In genomic region chr9:127154390-127155191, GRCh38 we compare ENCODE assay signal across 8 cellular contexts. TPM values are rescaled to one million over a fixed set of nuclear protein-coding genes. Genes with fewer than 3 reads are reported as not detected.
DNase-seq lines count a peak whose midpoint lies in the region; ATAC-seq and TF ChIP-seq lines count a peak whose summit lies in the region.

No MANE protein-coding gene starts in this region.

- H3K9me3 ChIP-seq in body of pancreas, result no peaks in the 10 kb centered on the region

- H3K36me3 ChIP-seq in body of pancreas (replicated peaks in 1 of 2; ENCODE audit: insufficient read depth in 1 of 2, low read depth in 2 of 2), result no peaks in the 10 kb centered on the region

- no peaks in the 10 kb centered on the region for H3K4me1 ChIP-seq in body of pancreas

- H3K27me3 ChIP-seq in body of pancreas, result no peaks in the 10 kb centered on the region

- 73 to 75% methylated on average over 13 of the region's 13 CpGs for WGBS in body of pancreas, 2 donors

- TF ChIP-seq CTCF in cardiac fibroblast (IDR thresholded peaks at IDR 0.05; ENCODE audit: low read depth, low read length), result no peak
- TF ChIP-seq CTCF in body of pancreas (IDR thresholded peaks at IDR 0.05), result no peak

- no peak overlapping the region for H3K27ac ChIP-seq in body of pancreas

- TF ChIP-seq POLR2A in body of pancreas (IDR thresholded peaks at IDR 0.05), result no peak
- no peak for TF ChIP-seq POLR2A in GM18505 (IDR thresholded peaks at IDR 0.05; ENCODE audit: borderline replicate concordance, extremely low read depth, insufficient read depth, insufficient read length)

- H3K4me3 ChIP-seq in cardiac fibroblast (replicated peaks in 1 of 2; ENCODE audit: low read depth in 2 of 2, low read length in 2 of 2) (no peak overlapping the region), body of pancreas (no peak overlapping the region)

- DNase-seq in G401 (ENCODE audit: low spot score) (peak; percentile 85), cardiac fibroblast (ENCODE audit: low read depth in 2 of 2) (peak; percentile 82), myocyte (ENCODE audit: low read depth) (peak; percentile 83), body of pancreas (no peak), GOT3 (lab: John Stamatoyannopoulos, UW) (no peak), NCI-H748 treated with DMSO at 0.1 percent for 48 hours (lab: John Stamatoyannopoulos, UW) (no peak)

- in situ Hi-C loops in G401 (cut with HindIII; ENCODE audit: low sequenced_read_pairs), result no loop called here

- intact Hi-C loops in body of pancreas (cut with DNase I), result no loop called here

- peak; percentile 50 for ATAC-seq in HG03139 (IDR thresholded peaks at IDR 0.05; ENCODE audit: unreplicated experiment)
- no peak for ATAC-seq in body of pancreas
- no peak for ATAC-seq in GM18505 (IDR thresholded peaks at IDR 0.05; ENCODE audit: unreplicated experiment)

RNA-seq across cellular contexts. Expression of gene ANGPTL2, which starts 32.2 kb away (rescaled TPM):
- total RNA-seq in G401 (2014; rRNA removed; shearing (Covaris generic)), result 10.3 and 24.4 TPM in 2 replicates
- 68.3 and 80.6 TPM in 2 replicates for total RNA-seq in myocyte
- polyA plus RNA-seq in myocyte (2012), result 60.8 TPM
- total RNA-seq in body of pancreas, result 1 to 10 TPM; 3.1 to 7.6 TPM

Comparison
In these comparisons a context has a peak if more than half of its experiments do, and no peak if none do; other contexts are left out.
1. DNase-seq: peak in G401 (single experiment), cardiac fibroblast (2 of 2) and myocyte (single experiment); none in body of pancreas (0 of 4), GOT3 (single experiment) and NCI-H748 treated with DMSO at 0.1 percent for 48 hours (single experiment).